In the genomic region with DNA sequence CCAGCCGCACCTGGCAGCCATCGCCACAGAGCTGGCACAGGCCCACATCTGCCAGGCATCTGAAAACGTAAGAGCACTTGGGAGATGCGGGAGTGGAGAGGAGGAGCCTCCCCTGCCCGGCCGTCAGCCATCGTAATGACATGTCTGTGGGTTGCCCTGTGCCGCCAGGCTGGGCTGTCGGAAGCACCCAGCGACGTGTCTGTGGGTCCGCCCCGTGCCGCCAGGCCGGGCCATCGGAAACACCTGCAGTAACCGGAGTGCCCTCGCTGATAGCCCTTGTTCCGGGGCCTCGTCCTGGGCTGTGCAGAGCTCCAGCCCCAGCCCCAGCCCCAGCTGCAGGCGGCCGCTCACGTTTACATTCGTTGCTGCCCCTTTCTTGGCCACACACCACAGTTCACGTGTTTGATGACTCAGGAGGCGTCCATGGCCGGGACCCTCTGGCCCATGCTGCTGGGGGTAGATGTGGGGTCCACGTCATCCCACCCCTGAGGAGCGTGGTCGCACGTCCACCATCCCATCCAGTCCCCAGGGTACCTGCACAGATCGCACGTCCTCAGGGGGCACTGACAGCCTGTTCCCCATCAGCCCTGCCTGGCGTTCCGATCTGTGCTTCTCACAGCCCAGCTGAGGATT, we compare ENCODE assay signal across 21 cellular contexts. TPM values are rescaled to one million over a fixed set of nuclear protein-coding genes. Genes with fewer than 3 reads are reported as not detected.
DNase-seq lines count a peak whose midpoint lies in the region; ATAC-seq, FAIRE-seq and TF ChIP-seq lines count a peak whose summit lies in the region.
"Had no signal": no experiment of that assay in that cellular context is flagged by ENCODE, and none has a peak within 500 bp of the region (broad histone marks: within the 10 kb centered on the region; RNA-seq: fewer than 3 reads in every experiment).

No MANE protein-coding gene starts in this region.

- H3K9me3 Mint-ChIP-seq in activated naive CD4-positive, alpha-beta T cell treated with anti-CD3 and anti-CD28 coated beads, Interleukin-2, amount 50 U/mL, for 72 hours = no peaks in the 10 kb centered on the region

- TF ChIP-seq POLR2A in H1 (IDR thresholded peaks at IDR 0.05; ENCODE audit: control extremely low read depth in 1 of 2, low read depth in 2 of 2, low read length in 2 of 2) (no peak), upper lobe of left lung (IDR thresholded peaks at IDR 0.05) (no peak)

- H3K18ac ChIP-seq in H1 (ENCODE audit: extremely low read depth, low read length) = no peak overlapping the region

- no peak overlapping the region for H3K4me3 ChIP-seq in RWPE2 (ENCODE audit: severe bottlenecking)
- no peak overlapping the region for H3K4me3 ChIP-seq in H1 (ENCODE audit: extremely low read depth in 1 of 4, insufficient read depth in 2 of 4, low read depth in 3 of 4, low read length in 4 of 4)
- H3K4me3 ChIP-seq in osteoblast (ENCODE audit: insufficient read depth, low read length) = no peak overlapping the region
- H3K4me3 ChIP-seq in upper lobe of left lung = no peak overlapping the region
- H3K4me3 ChIP-seq: HAP-1, SJSA1 had no signal

- H4K91ac ChIP-seq in H1 (replicated peaks; ENCODE audit: insufficient read length, low read length) = no peak overlapping the region

- H3K27ac Mint-ChIP-seq in activated naive CD4-positive, alpha-beta T cell treated with anti-CD3 and anti-CD28 coated beads, Interleukin-2, amount 50 U/mL, for 72 hours = no peak overlapping the region

- H3K79me2 ChIP-seq in H1 (ENCODE audit: control insufficient read depth in 1 of 2, insufficient read depth in 2 of 2, low read length in 2 of 2) = no peaks in the 10 kb centered on the region
- no peaks in the 10 kb centered on the region for H3K79me2 ChIP-seq in osteoblast (ENCODE audit: insufficient read depth, low read length)

- TF ChIP-seq RAD21 in H1 (IDR thresholded peaks at IDR 0.05 in 1 of 2, conservative IDR thresholded peaks at IDR 0.05 in 1 of 2; ENCODE audit: low read depth in 2 of 2, low read length in 2 of 2) = no peak

- H3K4me2 ChIP-seq in H1 (ENCODE audit: insufficient read depth in 1 of 2, low read depth in 2 of 2, low read length in 2 of 2) (no peak overlapping the region), osteoblast (ENCODE audit: insufficient read depth, low read length) (no peak overlapping the region)

- H3K36me3 Mint-ChIP-seq in activated naive CD4-positive, alpha-beta T cell treated with anti-CD3 and anti-CD28 coated beads, Interleukin-2, amount 50 U/mL, for 72 hours = peaks cover 7 to 15% of the 10 kb centered on the region in 2 donors

- no peak overlapping the region for H2AFZ ChIP-seq in H1 (ENCODE audit: low read length)
- no peak overlapping the region for H2AFZ ChIP-seq in osteoblast (ENCODE audit: low read length)

- no peak overlapping the region for H2BK12ac ChIP-seq in H1 (ENCODE audit: low read depth, low read length)

- no peak overlapping the region for H2AK5ac ChIP-seq in H1 (ENCODE audit: low read depth, low read length)

- H3K4me1 ChIP-seq in RWPE2 (ENCODE audit: insufficient read depth, poor library complexity, severe bottlenecking) (no peaks in the 10 kb centered on the region), H1 (replicated peaks in 1 of 4; ENCODE audit: control insufficient read depth in 3 of 4, insufficient read depth in 4 of 4, low read length in 3 of 4) (no peaks in the 10 kb centered on the region), osteoblast (ENCODE audit: insufficient read depth, low read length) (no peaks in the 10 kb centered on the region), upper lobe of left lung (peaks cover 0 to 11% (median 3%) of the 10 kb centered on the region in 4 donors)
- H3K4me1 ChIP-seq: HAP-1, SJSA1 had no signal

- ATAC-seq in RWPE2 (ENCODE audit: low read depth) (no peak), upper lobe of left lung (ENCODE audit: low FRiP score in 2 of 2) (peak; percentile 21 to 32), HG03520 (IDR thresholded peaks at IDR 0.05; ENCODE audit: unreplicated experiment) (no peak), GM21723 (IDR thresholded peaks at IDR 0.05; ENCODE audit: unreplicated experiment) (no peak)
- no peak for ATAC-seq in activated naive CD4-positive, alpha-beta T cell treated with anti-CD3 and anti-CD28 coated beads, Interleukin-2, amount 50 U/mL, for 72 hours

- no peak overlapping the region for H2BK15ac ChIP-seq in H1 (ENCODE audit: low read length)

- no peak overlapping the region for H3K56ac ChIP-seq in H1 (replicated peaks; ENCODE audit: insufficient read length, low read depth, low read length)

- no peak overlapping the region for H2BK20ac ChIP-seq in H1 (ENCODE audit: low read length)

- no peak overlapping the region for H2BK120ac ChIP-seq in H1 (replicated peaks; ENCODE audit: low read depth, low read length)

- H3K79me1 ChIP-seq in H1 (ENCODE audit: low read depth, low read length) = no peaks in the 10 kb centered on the region

- WGBS in H1 (ENCODE audit: extremely low coverage in 1 of 2, insufficient coverage in 1 of 2, insufficient read length in 1 of 2, insufficient replicate concordance in 2 of 2, low coverage in 1 of 2, low lambda C conversion rate in 2 of 2, missing lambda C conversion rate in 1 of 2), 2 experiments = 91% methylated on average over 34 of the region's 35 CpGs; no CpG with 5 or more reads in 1 of the 2 experiments
- 95 to 96% methylated on average over 23 to 24 of the region's 35 CpGs for WGBS in upper lobe of left lung, 2 donors

- H3K4ac ChIP-seq in H1 (replicated peaks; ENCODE audit: insufficient read length, low read depth, low read length) = no peak overlapping the region

- TF ChIP-seq EP300 in H1 (IDR thresholded peaks at IDR 0.05; ENCODE audit: borderline replicate concordance in 1 of 2, low read depth in 2 of 2, low read length in 2 of 2) (no peak), upper lobe of left lung (IDR thresholded peaks at IDR 0.05) (no peak)

- H4K8ac ChIP-seq in H1 (ENCODE audit: extremely low read depth, insufficient read depth, low read length) = 0 out of 2 replicates have a peak overlapping the region, but pooled peaks have one; percentile 25

- DNase-seq in RWPE2 (ENCODE audit: low spot score) = peak; percentile 62
- no peak for DNase-seq in H1 (ENCODE audit: low read depth in 1 of 2, low spot score in 2 of 2)
- peak; percentile 60 for DNase-seq in osteoblast (ENCODE audit: insufficient read length, low spot score, missing footprints)
- DNase-seq in upper lobe of left lung = peak in 1 of 2 donors; percentile 75
- no peak for DNase-seq in activated naive CD4-positive, alpha-beta T cell treated with anti-CD3 and anti-CD28 coated beads, Interleukin-2, amount 50 U/mL, for 72 hours (ENCODE audit: low spot score in 2 of 2)
- DNase-seq: DMS53, IMR-90, Kasumi-1, MM.1S, NCI-H1105, NCI-H1694, NCI-H2107, NCI-H226, NCI-H526, OCI-M1, RPMI8226 had no signal

- no peak for TF ChIP-seq CTCF in RWPE2 (IDR thresholded peaks at IDR 0.05; ENCODE audit: poor library complexity, severe bottlenecking)
- no peak for TF ChIP-seq CTCF in H1 (IDR thresholded peaks at IDR 0.05; ENCODE audit: control extremely low read depth in 1 of 3, insufficient read depth in 1 of 3, low read depth in 1 of 3, low read length in 3 of 3)
- TF ChIP-seq CTCF in osteoblast (IDR thresholded peaks at IDR 0.05; ENCODE audit: extremely low read depth, low read depth, low read length) = no peak
- TF ChIP-seq CTCF in upper lobe of left lung (IDR thresholded peaks at IDR 0.05) = no peak

- H3K9me3 ChIP-seq in RWPE2 (ENCODE audit: severe bottlenecking) (no peaks in the 10 kb centered on the region), H1 (ENCODE audit: insufficient read depth in 2 of 2, low read depth in 1 of 2, low read length in 1 of 2) (no peaks in the 10 kb centered on the region), osteoblast (ENCODE audit: low read depth, low read length) (no peaks in the 10 kb centered on the region), upper lobe of left lung (no peaks in the 10 kb centered on the region)
- H3K9me3 ChIP-seq: HAP-1, SJSA1 had no signal

- no peak overlapping the region for H3K23ac ChIP-seq in H1 (ENCODE audit: insufficient read length)

- H4K20me1 ChIP-seq in H1 (replicated peaks in 1 of 2; ENCODE audit: control insufficient read depth in 1 of 2, insufficient read depth in 2 of 2, low read length in 2 of 2) (peaks cover 1 to 8% of the 10 kb centered on the region in 2 experiments), osteoblast (ENCODE audit: insufficient read depth, low read length) (no peaks in the 10 kb centered on the region)

- H3K27me3 ChIP-seq in RWPE2 (ENCODE audit: insufficient read depth, poor library complexity, severe bottlenecking) = no peaks in the 10 kb centered on the region
- H3K27me3 ChIP-seq in H1 (replicated peaks in 1 of 4; ENCODE audit: control insufficient read depth in 3 of 4, extremely low read depth in 1 of 4, insufficient read depth in 3 of 4, low read length in 3 of 4) = no peaks in the 10 kb centered on the region
- no peaks in the 10 kb centered on the region for H3K27me3 ChIP-seq in osteoblast (ENCODE audit: insufficient read depth, low read length)
- H3K27me3 ChIP-seq in upper lobe of left lung = no peaks in the 10 kb centered on the region
- H3K27me3 ChIP-seq: SJSA1 had no signal

- H3K23me2 ChIP-seq in H1 (ENCODE audit: low read depth, low read length) = no peaks in the 10 kb centered on the region

- POLR2A ChIA-PET in H1 (lab: Charles Lee; ENCODE audit: partially characterized antibody) = no interaction called here

- CTCF ChIA-PET in H1 (lab: Charles Lee; ENCODE audit: partially characterized antibody) = interaction anchor here (0.6 kb wide), 1 partner anchor 45 kb away, joined by 3 read pairs; no protein-coding TSS in a partner anchor

- peaks cover 63% of the 10 kb centered on the region for H3K36me3 ChIP-seq in RWPE2 (ENCODE audit: low read depth)
- H3K36me3 ChIP-seq in H1 (ENCODE audit: control insufficient read depth in 2 of 4, insufficient read depth in 4 of 4, low read length in 3 of 4) = peaks cover 14 to 30% (median 22%) of the 10 kb centered on the region in 4 experiments; a peak in 7 of 8 replicates
- peaks cover 18% of the 10 kb centered on the region for H3K36me3 ChIP-seq in osteoblast (ENCODE audit: insufficient read depth, low read length)
- peaks cover 0 to 74% (median 52%) of the 10 kb centered on the region in 4 donors for H3K36me3 ChIP-seq in upper lobe of left lung

- H3K14ac ChIP-seq in H1 (ENCODE audit: insufficient read length) = no peak overlapping the region

- H4K5ac ChIP-seq in H1 (ENCODE audit: insufficient read length, low read depth, low read length) = no peak overlapping the region

- H3K27ac ChIP-seq in RWPE2 (ENCODE audit: poor library complexity, severe bottlenecking) (no peak overlapping the region), H1 (ENCODE audit: low read depth, low read length) (no peak overlapping the region), osteoblast (ENCODE audit: low read depth, low read length) (no peak overlapping the region), upper lobe of left lung (peak overlapping the region in 1 of 4 donors; percentile 63)
- H3K27ac ChIP-seq: SJSA1 had no signal

- no peak overlapping the region for H2BK5ac ChIP-seq in H1 (ENCODE audit: low read depth, low read length)

- no peak overlapping the region for H3K9ac ChIP-seq in H1 (replicated peaks in 1 of 4; ENCODE audit: extremely low read depth in 1 of 4, low read depth in 3 of 4, low read length in 3 of 4)

- FAIRE-seq in H1 (lab: Jason Lieb, UNC) = no peak
- FAIRE-seq: GM19239 had no signal

RNA-seq across cellular contexts. Expression of a gene that starts 30.0 kb away (rescaled TPM):
- 55.7 and 58.0 TPM in 2 replicates for total RNA-seq in H1 (2021; fragmentation: NEBNext Ultra II Directional; extraction: Animal tissue kit (Norgen Biotek cat#: 25700))
- 12.3 and 23.2 TPM in 2 replicates for polyA plus RNA-seq in H1 (2011; rRNA removed)
- polyA plus RNA-seq in H1 (2011; cell fraction: cytosol; rRNA removed) = 25.3 TPM
- 30.8 TPM for polyA plus RNA-seq in H1 (2011; cell fraction: nucleus; rRNA removed)
- polyA plus RNA-seq in H1 (2012, experiment 1 of 2) = 43.9 to 55.5 TPM (median 53.2 TPM) in 4 replicates
- 35.0 TPM for polyA plus RNA-seq in H1 (2012, experiment 2 of 2)
- polyA plus RNA-seq in H1 (2013, experiment 1 of 2) = 18.5 TPM
- polyA plus RNA-seq in H1 (2013, experiment 2 of 2) = 19.0 TPM
- 43.0 and 43.2 TPM in 2 replicates for polyA minus RNA-seq in H1 (2011; rRNA and poly(A)+ RNA removed)
- 28.6 TPM for polyA minus RNA-seq in H1 (2011; cell fraction: cytosol; rRNA and poly(A)+ RNA removed)
- polyA minus RNA-seq in H1 (2011; cell fraction: nucleus; rRNA and poly(A)+ RNA removed) = 22.1 TPM
- total RNA-seq in osteoblast (5.9 and 6.5 TPM in 2 replicates), upper lobe of left lung (10 to 100 TPM; 10.3 to 24.4 (median 20.9) TPM)
- 10 to 100 TPM; 12.1 to 54.1 TPM for total RNA-seq in activated naive CD4-positive, alpha-beta T cell treated with anti-CD3 and anti-CD28 coated beads, Interleukin-2, amount 50 U/mL, for 72 hours

RNA-seq across cellular contexts. Expression of a gene that starts 30.5 kb away (rescaled TPM):
- 55.1 and 56.5 TPM in 2 replicates for total RNA-seq in H1 (2021; fragmentation: NEBNext Ultra II Directional; extraction: Animal tissue kit (Norgen Biotek cat#: 25700))
- 95.9 and 164 TPM in 2 replicates for polyA plus RNA-seq in H1 (2011; rRNA removed)
- polyA plus RNA-seq in H1 (2011; cell fraction: cytosol; rRNA removed) = 46.8 TPM
- 73.5 TPM for polyA plus RNA-seq in H1 (2011; cell fraction: nucleus; rRNA removed)
- polyA plus RNA-seq in H1 (2012, experiment 1 of 2) = 34.1 to 57.9 TPM (median 53.4 TPM) in 4 replicates
- 45.5 TPM for polyA plus RNA-seq in H1 (2012, experiment 2 of 2)
- 33.9 TPM for polyA plus RNA-seq in H1 (2013, experiment 1 of 2)
- polyA plus RNA-seq in H1 (2013, experiment 2 of 2) = 34.7 TPM
- polyA minus RNA-seq in H1 (2011; rRNA and poly(A)+ RNA removed) = 50.1 and 75.3 TPM in 2 replicates
- polyA minus RNA-seq in H1 (2011; cell fraction: cytosol; rRNA and poly(A)+ RNA removed) = 44.4 TPM
- polyA minus RNA-seq in H1 (2011; cell fraction: nucleus; rRNA and poly(A)+ RNA removed) = 43.4 TPM
- total RNA-seq in osteoblast (19.7 and 22.4 TPM in 2 replicates), upper lobe of left lung (10 to 100 TPM; 18.2 to 35.6 (median 26.4) TPM)
- 10 to 100 TPM; 10.7 to 40.4 TPM for total RNA-seq in activated naive CD4-positive, alpha-beta T cell treated with anti-CD3 and anti-CD28 coated beads, Interleukin-2, amount 50 U/mL, for 72 hours

Comparison
In these comparisons a context has a peak if more than half of its experiments do, and no peak if none do; other contexts are left out.
1. ATAC-seq: peak in upper lobe of left lung (2 of 2); none in RWPE2 (single experiment), HG03520 (single experiment), activated naive CD4-positive, alpha-beta T cell treated with anti-CD3 and anti-CD28 coated beads, Interleukin-2, amount 50 U/mL, for 72 hours (0 of 2) and GM21723 (single experiment).
2. DNase-seq: peak in RWPE2 (single experiment) and osteoblast (single experiment); none in H1 (0 of 2) and activated naive CD4-positive, alpha-beta T cell treated with anti-CD3 and anti-CD28 coated beads, Interleukin-2, amount 50 U/mL, for 72 hours (0 of 2).